ENCODE assay signal across 32 cellular contexts in genomic region chr12:84585996-84586395, GRCh38.
DNase-seq lines count a peak whose midpoint lies in the region; ATAC-seq and TF ChIP-seq lines count a peak whose summit lies in the region.
"Had no signal": no experiment of that assay in that cellular context is flagged by ENCODE, and none has a peak within 500 bp of the region (broad histone marks: within the 10 kb centered on the region; RNA-seq: fewer than 3 reads in every experiment).

No MANE protein-coding gene starts in this region.

- no peaks in the 10 kb centered on the region for H4K20me1 ChIP-seq in PC-3 (ENCODE audit: low read length)

- intact Hi-C loops in PC-3 (cut with micrococcal nuclease) = loop anchor here (5.0 kb wide), 1 partner anchor 74 kb away; no protein-coding TSS in a partner anchor
- intact Hi-C loops in activated CD4-positive, alpha-beta T cell treated with anti-CD3 and anti-CD28 coated beads, Interleukin-2, amount 10 ng/mL, durations not matched to agents 24 days and 14 days (cut with micrococcal nuclease) = no loop called here

- H3K36me3 ChIP-seq in PC-3 (ENCODE audit: low read depth, low read length) = no peaks in the 10 kb centered on the region
- H3K36me3 ChIP-seq: heart left ventricle, right atrium auricular region had no signal

- no TSS peak for BruUV-seq in PC-3 (replicated peaks; lab: Mats Ljungman, UMichigan)

- ATAC-seq in PC-3 = peak; percentile 95
- ATAC-seq: GM12878; heart left ventricle; stimulated activated naive CD8-positive, alpha-beta T cell treated with anti-CD3 and anti-CD28 coated beads, Interleukin-15, amount 100 ng/mL, for 72 hours had no signal

- no peaks in the 10 kb centered on the region for H3F3A ChIP-seq in PC-3 (ENCODE audit: low read length, unreplicated experiment)

- POLR2A ChIA-PET in PC-3 (lab: Charles Lee; ENCODE audit: unreplicated experiment) = no interaction called here

- H3K27me3 ChIP-seq in PC-3 (ENCODE audit: low read length) = no peaks in the 10 kb centered on the region
- H3K27me3 ChIP-seq: heart left ventricle, right atrium auricular region had no signal

- H3K27ac Mint-ChIP-seq in activated CD4-positive, alpha-beta T cell treated with anti-CD3 and anti-CD28 coated beads, Interleukin-2, amount 10 ng/mL, durations not matched to agents 24 days and 14 days = no peak overlapping the region
- H3K27ac Mint-ChIP-seq: activated naive CD8-positive, alpha-beta T cell; CD4-positive, alpha-beta memory T cell; mesothelial cell of epicardium; stimulated activated naive CD8-positive, alpha-beta T cell treated with anti-CD3 and anti-CD28 coated beads, Interleukin-15, amount 100 ng/mL, for 72 hours had no signal

- no peaks in the 10 kb centered on the region for H3K27me3 Mint-ChIP-seq in activated CD4-positive, alpha-beta T cell treated with anti-CD3 and anti-CD28 coated beads, Interleukin-2, amount 10 ng/mL, durations not matched to agents 24 days and 14 days
- H3K27me3 Mint-ChIP-seq: activated naive CD8-positive, alpha-beta T cell; CD4-positive, alpha-beta memory T cell; stimulated activated naive CD8-positive, alpha-beta T cell treated with anti-CD3 and anti-CD28 coated beads, Interleukin-15, amount 100 ng/mL, for 72 hours had no signal

- TF ChIP-seq CTCF in PC-3 (conservative IDR thresholded peaks at IDR 0.05; ENCODE audit: low read depth, low read length) (no peak), fibroblast of mammary gland (conservative IDR thresholded peaks at IDR 0.05; ENCODE audit: control insufficient read depth, insufficient read depth, low read depth, low read length) (no peak)

- H3K9ac ChIP-seq in PC-3 (ENCODE audit: low read length) = no peak overlapping the region

- no peaks in the 10 kb centered on the region for H3K36me3 Mint-ChIP-seq in activated CD4-positive, alpha-beta T cell treated with anti-CD3 and anti-CD28 coated beads, Interleukin-2, amount 10 ng/mL, durations not matched to agents 24 days and 14 days (ENCODE audit: low read depth)
- H3K36me3 Mint-ChIP-seq: activated naive CD8-positive, alpha-beta T cell; CD4-positive, alpha-beta memory T cell; mesothelial cell of epicardium had no signal

- H3K9me2 ChIP-seq in PC-3 (replicated peaks; ENCODE audit: low read length) = no peaks in the 10 kb centered on the region

- no peaks in the 10 kb centered on the region for H3K4me1 Mint-ChIP-seq in activated CD4-positive, alpha-beta T cell treated with anti-CD3 and anti-CD28 coated beads, Interleukin-2, amount 10 ng/mL, durations not matched to agents 24 days and 14 days
- H3K4me1 Mint-ChIP-seq: CD4-positive, alpha-beta memory T cell; stimulated activated naive CD8-positive, alpha-beta T cell treated with anti-CD3 and anti-CD28 coated beads, Interleukin-15, amount 100 ng/mL, for 72 hours had no signal

- peak overlapping the region; percentile 54; the same call in 1 of the 2 replicates for H2AFZ ChIP-seq in PC-3 (ENCODE audit: low read length)

- CTCF ChIA-PET in PC-3 (lab: Charles Lee) = no interaction called here

- H3K4me1 ChIP-seq in PC-3 (ENCODE audit: insufficient read depth, low read length) = peaks cover 12% of the 10 kb centered on the region
- H3K4me1 ChIP-seq: heart left ventricle, right atrium auricular region had no signal

- H3K9me3 Mint-ChIP-seq in activated CD4-positive, alpha-beta T cell treated with anti-CD3 and anti-CD28 coated beads, Interleukin-2, amount 10 ng/mL, durations not matched to agents 24 days and 14 days = no peaks in the 10 kb centered on the region
- H3K9me3 Mint-ChIP-seq: stimulated activated naive CD8-positive, alpha-beta T cell treated with anti-CD3 and anti-CD28 coated beads, Interleukin-15, amount 100 ng/mL, for 72 hours had no signal

- peak overlapping the region; percentile 20; the same call in 1 of the 2 replicates for H3K4me3 ChIP-seq in PC-3 (ENCODE audit: low read length)
- no peak overlapping the region for H3K4me3 ChIP-seq in fibroblast of mammary gland (ENCODE audit: control insufficient read depth, low read depth, low read length)
- H3K4me3 ChIP-seq: coronary artery, GM12878, heart left ventricle, right atrium auricular region had no signal

- peak overlapping the region; percentile 53 for H3K4me2 ChIP-seq in PC-3 (ENCODE audit: low read length)

- no peaks in the 10 kb centered on the region for H3K9me3 ChIP-seq in PC-3 (ENCODE audit: low read length)
- H3K9me3 ChIP-seq: heart left ventricle, right atrium auricular region had no signal

- H3K79me2 ChIP-seq in PC-3 (ENCODE audit: low read length) = no peaks in the 10 kb centered on the region

- peak overlapping the region; percentile 18; the same call in 1 of the 2 replicates for H3K27ac ChIP-seq in PC-3 (ENCODE audit: low read length)
- H3K27ac ChIP-seq: 22Rv1, coronary artery, heart left ventricle, right atrium auricular region had no signal

- DNase-seq in NCI-H82 (lab: John Stamatoyannopoulos, UW) (peak; percentile 41), NCI-H82 treated with DMSO at 0.1 percent for 48 hours (lab: John Stamatoyannopoulos, UW; ENCODE audit: unreplicated experiment) (no peak), PC-3 (peak; percentile 85), fibroblast of mammary gland (ENCODE audit: low read depth) (peak; percentile 58), SW 1271 (lab: John Stamatoyannopoulos, UW) (no peak), islet precursor cell (no peak), NCI-H69 (lab: John Stamatoyannopoulos, UW) (no peak)
- DNase-seq in activated CD4-positive, alpha-beta T cell treated with anti-CD3 and anti-CD28 coated beads, Interleukin-2, amount 10 ng/mL, durations not matched to agents 24 days and 14 days = no peak
- DNase-seq: activated CD4-positive, alpha-beta T cell treated with anti-CD3 and anti-CD28 coated beads for 4 hours; activated CD8-positive, alpha-beta memory T cell treated with anti-CD3 and anti-CD28 coated beads for 24 hours; activated T-cell treated with anti-CD3 and anti-CD28 coated beads for 4 hours; aorta; caudate nucleus; CD4-positive, alpha-beta memory T cell; DMS 273 treated with DMSO at 0.1 percent for 48 hours; effector CD8-positive, alpha-beta T cell; heart left ventricle; KG1; MM.1S; NCI-H1930; NCI-H2171 treated with DMSO at 0.1 percent for 48 hours; NCI-H524 treated with DMSO at 0.1 percent for 48 hours; Right ventricle myocardium superior; stimulated activated CD4-positive, alpha-beta T cell treated with anti-CD3 and anti-CD28 coated beads, Interleukin-12 subunit alpha, Interleukin-12 subunit beta, amount 100 ng/mL, for 4 hours; stimulated activated CD4-positive, alpha-beta T cell treated with anti-CD3 and anti-CD28 coated beads, Interleukin-2, amount 100 ng/mL, for 48 hours; stimulated activated naive CD8-positive, alpha-beta T cell treated with anti-CD3 and anti-CD28 coated beads, Interleukin-15, amount 100 ng/mL, for 72 hours had no signal

- no peak overlapping the region for H3K4me3 Mint-ChIP-seq in activated CD4-positive, alpha-beta T cell treated with anti-CD3 and anti-CD28 coated beads, Interleukin-2, amount 10 ng/mL, durations not matched to agents 24 days and 14 days
- H3K4me3 Mint-ChIP-seq: activated naive CD8-positive, alpha-beta T cell; CD4-positive, alpha-beta memory T cell; mesothelial cell of epicardium; stimulated activated naive CD8-positive, alpha-beta T cell treated with anti-CD3 and anti-CD28 coated beads, Interleukin-15, amount 100 ng/mL, for 72 hours had no signal

Comparison
In these comparisons a context has a peak if more than half of its experiments do, and no peak if none do; other contexts are left out.
1. DNase-seq: peak in NCI-H82 (single experiment), PC-3 (single experiment) and fibroblast of mammary gland (single experiment); none in NCI-H82 treated with DMSO at 0.1 percent for 48 hours (single experiment), SW 1271 (0 of 2), activated CD4-positive, alpha-beta T cell treated with anti-CD3 and anti-CD28 coated beads, Interleukin-2, amount 10 ng/mL, durations not matched to agents 24 days and 14 days (single experiment), islet precursor cell (single experiment) and NCI-H69 (single experiment).